In genomic region chr2:12714391-12715221, GRCh38 we compare ENCODE assay signal across 9 cellular contexts. TPM values are rescaled to one million over a fixed set of nuclear protein-coding genes. Genes with fewer than 3 reads are reported as not detected.
DNase-seq lines count a peak whose midpoint lies in the region; ATAC-seq, FAIRE-seq and TF ChIP-seq lines count a peak whose summit lies in the region.
"Had no signal": no experiment of that assay in that cellular context is flagged by ENCODE, and none has a peak within 500 bp of the region (broad histone marks: within the 10 kb centered on the region; RNA-seq: fewer than 3 reads in every experiment).

No MANE protein-coding gene starts in this region.

- POLR2A ChIA-PET in K562 (lab: Yijun Ruan, JAX) (interaction anchor here (0.7 to 2.0 kb wide), 6 partner anchors 9 to 596 kb away, joined by 3 to 7 read pairs (median 3); no protein-coding TSS in a partner anchor), OCI-LY7 (lab: Charles Lee) (no interaction called here)

- H3K36me3 ChIP-seq in K562 (ENCODE audit: control insufficient read depth, insufficient read depth, low read length) (no peaks in the 10 kb centered on the region), tibial nerve (no peaks in the 10 kb centered on the region), OCI-LY7 (ENCODE audit: insufficient read depth, low read length) (no peaks in the 10 kb centered on the region)

- in situ Hi-C loops in K562 (cut with MboI), result loop anchor here (5.0 to 25.0 kb wide), 3 partner anchors 297 to 887 kb away; no protein-coding TSS in a partner anchor

- H3K27ac ChIP-seq in K562 (ENCODE audit: extremely low read depth, low read depth, low read length) (no peak overlapping the region), tibial nerve (peak overlapping the region; percentile 91 to 96 (median 94)), OCI-LY7 (ENCODE audit: low read depth, low read length, poor library complexity, severe bottlenecking) (no peak overlapping the region)

- peaks cover 13 to 30% of the 10 kb centered on the region in 2 experiments; a peak in 4 of 5 replicates for H3K4me1 ChIP-seq in K562 (replicated peaks in 1 of 2; ENCODE audit: control insufficient read depth in 2 of 2, insufficient read depth in 2 of 2, low read length in 2 of 2)
- H3K4me1 ChIP-seq in tibial nerve, result peaks cover 0 to 37% (median 18%) of the 10 kb centered on the region in 4 donors
- peaks cover 20% of the 10 kb centered on the region for H3K4me1 ChIP-seq in OCI-LY7 (ENCODE audit: insufficient read depth, low read length, poor library complexity, severe bottlenecking)

- CTCF ChIA-PET in K562 (lab: Yijun Ruan, JAX; ENCODE audit: low intra/inter-chr PET ratio) (no interaction called here), OCI-LY7 (lab: Charles Lee; ENCODE audit: unreplicated experiment) (interaction anchor here (3.2 kb wide), 1 partner anchor 14 kb away, joined by 17 read pairs; no protein-coding TSS in a partner anchor)

- WGBS in K562 (ENCODE audit: insufficient coverage, low coverage, missing lambda C conversion rate), result 49% methylated on average over 10 of the region's 10 CpGs
- 46% methylated on average over 10 of the region's 10 CpGs for WGBS in tibial nerve, 2 donors

- TF ChIP-seq CTCF in K562 (IDR thresholded peaks at IDR 0.05 in 2 of 3, conservative IDR thresholded peaks at IDR 0.05 in 1 of 3; ENCODE audit: insufficient read depth in 2 of 3, low read depth in 1 of 3, low read length in 3 of 3) (no peak), tibial nerve (IDR thresholded peaks at IDR 0.05) (no peak), D721Med (IDR thresholded peaks at IDR 0.05; ENCODE audit: insufficient read depth, missing control alignments) (no peak), OCI-LY7 (conservative IDR thresholded peaks at IDR 0.05; ENCODE audit: low read length) (no peak)

- ATAC-seq in K562 (no peak), GM19397 (IDR thresholded peaks at IDR 0.05; ENCODE audit: unreplicated experiment) (no peak)

- H4K20me1 ChIP-seq in K562 (replicated peaks; ENCODE audit: control insufficient read depth, insufficient read depth, low read length) (no peaks in the 10 kb centered on the region; the same call in 1 of the 2 replicates), OCI-LY7 (ENCODE audit: insufficient read depth, low read length) (no peaks in the 10 kb centered on the region)

- TF ChIP-seq EP300 in K562 (IDR thresholded peaks at IDR 0.05; ENCODE audit: low read length) (no peak), tibial nerve (IDR thresholded peaks at IDR 0.05) (peak in 1 of 2 donors; percentile 85)

- H3K27me3 ChIP-seq in K562 (ENCODE audit: control insufficient read depth in 2 of 2, insufficient read depth in 2 of 2, low read length in 2 of 2), result no peaks in the 10 kb centered on the region
- H3K27me3 ChIP-seq in tibial nerve, result no peaks in the 10 kb centered on the region

- H3K9me3 ChIP-seq in K562 (replicated peaks; ENCODE audit: control insufficient read depth, insufficient read depth, low read depth, low read length), result no peaks in the 10 kb centered on the region
- H3K9me3 ChIP-seq in tibial nerve, result no peaks in the 10 kb centered on the region
- H3K9me3 ChIP-seq in OCI-LY7 (ENCODE audit: low read length), result no peaks in the 10 kb centered on the region

- FAIRE-seq in K562 (lab: Jason Lieb, UNC) (no peak), D721Med (lab: Jason Lieb, UNC) (no peak)

- no TSS peak for BruUV-seq in K562 (replicated peaks; lab: Mats Ljungman, UMichigan)
- no TSS peak for BruUV-seq in OCI-LY7 (replicated peaks; lab: Mats Ljungman, UMichigan)

- H3K9me2 ChIP-seq in OCI-LY7 (ENCODE audit: insufficient read depth, low read length), result no peaks in the 10 kb centered on the region

- H2AFZ ChIP-seq in K562 (ENCODE audit: low read depth, low read length) (peak overlapping the region; percentile 95), OCI-LY7 (ENCODE audit: low read length) (no peak overlapping the region)

- intact Hi-C loops in K562 (cut with micrococcal nuclease), result loop anchor here (5.0 kb wide), 6 partner anchors 37 to 747 kb away; no protein-coding TSS in a partner anchor
- intact Hi-C loops in OCI-LY7 (cut with micrococcal nuclease; ENCODE audit: unreplicated experiment), result loop anchor here (5.0 kb wide), 5 partner anchors 97 to 967 kb away; partner anchors contain the start of gene LPIN1

- peak; percentile 18 to 19 for DNase-seq in activated CD4-positive, alpha-beta T cell treated with anti-CD3 and anti-CD28 coated beads for 4 hours
- DNase-seq in activated CD4-positive, alpha-beta T cell treated with anti-CD3 and anti-CD28 coated beads for 48 hours, result no peak
- DNase-seq in K562 (ENCODE audit: extremely low read depth in 1 of 4, low spot score in 3 of 4), result no peak
- DNase-seq in kidney glomerular epithelial cell (lab: John Stamatoyannopoulos, UW), result peak; percentile 58
- DNase-seq in tibial nerve (ENCODE audit: low spot score in 2 of 2), result no peak
- no peak for DNase-seq in D721Med (ENCODE audit: insufficient read length, low spot score)
- DNase-seq in OCI-LY7 (ENCODE audit: low spot score), result no peak
- DNase-seq: 8988T had no signal

- no peaks in the 10 kb centered on the region for H3K9me1 ChIP-seq in K562 (ENCODE audit: control insufficient read depth, insufficient read depth, low read length)

- no peak for TF ChIP-seq POLR2A in K562 (conservative IDR thresholded peaks at IDR 0.05)
- no peak for TF ChIP-seq POLR2A in tibial nerve (IDR thresholded peaks at IDR 0.05)

- H3K4me2 ChIP-seq in K562 (ENCODE audit: insufficient read depth, low read length) (no peak overlapping the region), OCI-LY7 (ENCODE audit: low read length) (no peak overlapping the region)

- no peak overlapping the region for H3K4me3 ChIP-seq in K562
- H3K4me3 ChIP-seq in tibial nerve, result peak overlapping the region in 1 of 4 donors; percentile 3
- H3K4me3 ChIP-seq in OCI-LY7 (ENCODE audit: low read depth, low read length, poor library complexity, severe bottlenecking), result no peak overlapping the region

- no peak overlapping the region for H3K9ac ChIP-seq in K562 (ENCODE audit: insufficient read depth in 1 of 2, low read depth in 2 of 2, low read length in 2 of 2)

- H3K79me2 ChIP-seq in K562 (ENCODE audit: control insufficient read depth, insufficient read depth, low read length) (peaks cover 27% of the 10 kb centered on the region), OCI-LY7 (ENCODE audit: insufficient read depth, low read depth, low read length) (no peaks in the 10 kb centered on the region)

- TF ChIP-seq RAD21 in K562 (CRISPR knock-in tag; conservative IDR thresholded peaks at IDR 0.05 in 1 of 2, IDR thresholded peaks at IDR 0.05 in 1 of 2), result no peak

TF ChIP-seq in K562, 482 proteins besides CTCF, POLR2A, EP300 and RAD21:
- 0 out of 2 replicates have a peak, but pooled peaks have one; percentile 17 for TF ChIP-seq ZKSCAN1 (IDR thresholded peaks at IDR 0.05; ENCODE audit: low read depth, low read length)
- TF ChIP-seq GATA2 (CRISPR knock-in tag; IDR thresholded peaks at IDR 0.05), result no peak

RNA-seq across cellular contexts. Expression of gene TRIB2, which starts 2.1 kb away (rescaled TPM):
- 27.9 and 40.5 TPM in 2 replicates for total RNA-seq in K562 (2011; cell fraction: chromatin; rRNA removed; ENCODE audit: low replicate concordance)
- total RNA-seq in K562 (2011; cell fraction: nucleolus; rRNA removed), result 35.9 and 38.8 TPM in 2 replicates
- 25.5 and 29.1 TPM in 2 replicates for total RNA-seq in K562 (2011; cell fraction: nucleoplasm; rRNA removed)
- total RNA-seq in K562 (2014; rRNA removed), result 27.5 and 30.9 TPM in 2 replicates
- total RNA-seq in K562 (2014; rRNA removed; fragmentation: Illumina TruSeq; extraction: Trizol), result 24.1 and 24.8 TPM in 2 replicates
- 19.8 and 19.9 TPM in 2 replicates for total RNA-seq in K562 (2015; rRNA removed; fragmentation: Illumina TruSeq; extraction: Trizol)
- total RNA-seq in K562 (2021), result 39.0 and 43.0 TPM in 2 replicates
- polyA plus RNA-seq in K562 (2011; rRNA removed), result 22.1 and 28.6 TPM in 2 replicates
- 21.6 and 26.2 TPM in 2 replicates for polyA plus RNA-seq in K562 (2011; cell fraction: cytosol; rRNA removed)
- 58.7 and 62.0 TPM in 2 replicates for polyA plus RNA-seq in K562 (2011; cell fraction: nucleus; rRNA removed)
- polyA plus RNA-seq in K562 (2012), result 20.0 and 26.4 TPM in 2 replicates
- polyA plus RNA-seq in K562 (2014; fragmentation: Illumina TruSeq; extraction: Trizol), result 22.5 and 26.3 TPM in 2 replicates
- polyA plus RNA-seq in K562 (2014; fragmentation: Nextera tagmentation; extraction: Ambion mirVana), result 10 to 100 TPM in 1 of 2 experiments, 1 to 10 TPM in 1; 9.0 to 12.2 TPM
- polyA plus RNA-seq in K562 (2014; rRNA removed), result 28.1 and 36.4 TPM in 2 replicates
- polyA minus RNA-seq in K562 (2011; rRNA and poly(A)+ RNA removed), result 25.6 and 33.0 TPM in 2 replicates
- polyA minus RNA-seq in K562 (2011; cell fraction: cytosol; rRNA and poly(A)+ RNA removed), result 24.9 and 28.0 TPM in 2 replicates
- polyA minus RNA-seq in K562 (2011; cell fraction: nucleus; rRNA and poly(A)+ RNA removed), result 48.7 and 49.8 TPM in 2 replicates
- total RNA-seq in tibial nerve, result 100 to 1,000 TPM; 182 to 554 (median 315) TPM
- 11.8 and 18.8 TPM in 2 replicates for total RNA-seq in OCI-LY7 (2014; rRNA removed; shearing (Covaris generic))
- total RNA-seq in OCI-LY7 (2022), result 25.5 and 26.0 TPM in 2 replicates

Comparison
In these comparisons a context has a peak if more than half of its experiments do, and no peak if none do; other contexts are left out.
1. DNase-seq: peak in activated CD4-positive, alpha-beta T cell treated with anti-CD3 and anti-CD28 coated beads for 4 hours (2 of 2) and kidney glomerular epithelial cell (single experiment); none in activated CD4-positive, alpha-beta T cell treated with anti-CD3 and anti-CD28 coated beads for 48 hours (single experiment), K562 (0 of 4), tibial nerve (0 of 2), D721Med (single experiment) and OCI-LY7 (single experiment).
2. H3K27ac ChIP-seq: peak in tibial nerve (4 of 4); none in K562 (single experiment) and OCI-LY7 (single experiment).
3. RNA of gene TRIB2, which starts 2.1 kb away (total RNA-seq): 182 to 554 TPM in tibial nerve; 19.8 to 43.0 TPM in K562 and 11.8 to 26.0 TPM in OCI-LY7; every median in the first group is over 4 times any median in the second.